In genomic region chr4:7679431-7679830, GRCh38 we compare ENCODE assay signal across 18 cellular contexts.
"Had no signal": no experiment of that assay in that cellular context is flagged by ENCODE, and none has a peak within 500 bp of the region (broad histone marks: within the 10 kb centered on the region; RNA-seq: fewer than 3 reads in every experiment).

No MANE protein-coding gene starts in this region.

- H3K27ac Mint-ChIP-seq: activated T-cell treated with anti-CD3 and anti-CD28 coated beads, Interleukin-2, amount 50 U/mL, for 72 hours; progenitor cell of endocrine pancreas had no signal

- H3K4me3 ChIP-seq: coronary artery, transverse colon, vagina had no signal

- DNase-seq: activated CD4-positive, alpha-beta T cell treated with anti-CD3 and anti-CD28 coated beads for 1 hour; activated CD8-positive, alpha-beta memory T cell treated with anti-CD3 and anti-CD28 coated beads for 24 hours; activated CD8-positive, alpha-beta memory T cell treated with anti-CD3 and anti-CD28 coated beads, Interleukin-2, amount 50 U/mL, for 48 hours; activated effector memory CD4-positive, alpha-beta T cell treated with anti-CD3 and anti-CD28 coated beads, Interleukin-2, amount 50 U/mL, for 16 hours; activated naive CD4-positive, alpha-beta T cell treated with anti-CD3 and anti-CD28 coated beads, Interleukin-2, amount 50 U/mL, for 16 hours; activated T-cell treated with anti-CD3 and anti-CD28 coated beads, Interleukin-2, amount 50 U/mL, for 72 hours; brain microvascular endothelial cell; foreskin keratinocyte; hippocampal formation; stimulated activated naive CD8-positive, alpha-beta T cell treated with anti-CD3 and anti-CD28 coated beads, Interleukin-15, Interleukin-2, amounts not matched to agents 100 U/mL and 50 U/mL, for 24 hours; substantia nigra; transverse colon had no signal

- H3K9me3 Mint-ChIP-seq: central memory CD8-positive, alpha-beta T cell; neural crest cell had no signal

- H3K36me3 ChIP-seq: brain microvascular endothelial cell, transverse colon had no signal

- H3K4me1 ChIP-seq: foreskin keratinocyte, transverse colon, vagina had no signal

- FAIRE-seq: islet of Langerhans had no signal

- ATAC-seq: activated T-cell treated with anti-CD3 and anti-CD28 coated beads, Interleukin-2, amount 50 U/mL, for 72 hours; foreskin keratinocyte; stimulated activated naive CD8-positive, alpha-beta T cell treated with anti-CD3 and anti-CD28 coated beads, Interleukin-15, Interleukin-2, amounts not matched to agents 100 U/mL and 50 U/mL, for 24 hours had no signal

- H3K9me3 ChIP-seq: transverse colon had no signal

- H3K27ac ChIP-seq: brain microvascular endothelial cell, coronary artery, foreskin keratinocyte, transverse colon, vagina had no signal

- H3K4me1 Mint-ChIP-seq: central memory CD8-positive, alpha-beta T cell had no signal

- H3K4me3 Mint-ChIP-seq: activated T-cell treated with anti-CD3 and anti-CD28 coated beads, Interleukin-2, amount 50 U/mL, for 72 hours; central memory CD8-positive, alpha-beta T cell; neural crest cell had no signal

- H3K27me3 ChIP-seq: transverse colon, vagina had no signal
